16 cellular contexts compared by ENCODE assay signal in genomic region chr2:15273452-15273851, GRCh38.
DNase-seq lines count a peak whose midpoint lies in the region; ATAC-seq and TF ChIP-seq lines count a peak whose summit lies in the region.
"Had no signal": no experiment of that assay in that cellular context is flagged by ENCODE, and none has a peak within 500 bp of the region (broad histone marks: within the 10 kb centered on the region; RNA-seq: fewer than 3 reads in every experiment).

No MANE protein-coding gene starts in this region.

- no peaks in the 10 kb centered on the region for H3K79me1 ChIP-seq in H9 (ENCODE audit: insufficient read depth, low read depth, low read length, poor library complexity, severe bottlenecking)

- no TSS peak for BruUV-seq in PC-9 (replicated peaks; lab: Mats Ljungman, UMichigan)

- H4K5ac ChIP-seq in H9 (ENCODE audit: insufficient read length, low read depth, low read length) = no peak overlapping the region

- peak overlapping the region in 2 of 3 experiments; percentile 27 to 70; a peak in 1 of 7 replicates for H3K27ac Mint-ChIP-seq in H9
- H3K27ac Mint-ChIP-seq in activated T-helper 17 cell treated with anti-CD3 and anti-CD28 coated beads, Interleukin-2, amount 50 U/mL, for 72 hours = peak overlapping the region; percentile 8
- H3K27ac Mint-ChIP-seq in naive thymus-derived CD4-positive, alpha-beta T cell = no peak overlapping the region

- H3K79me2 ChIP-seq in H9 (ENCODE audit: insufficient read depth, low read length) = no peaks in the 10 kb centered on the region
- no peaks in the 10 kb centered on the region for H3K79me2 ChIP-seq in PC-9 (ENCODE audit: low read depth)

- no CpG with 5 or more reads among the region's 1 CpG for WGBS in H9 (ENCODE audit: extremely low coverage, insufficient read length, low lambda C conversion rate)

- H2BK120ac ChIP-seq in H9 (ENCODE audit: low read depth, low read length, poor library complexity, severe bottlenecking) = no peak overlapping the region

- H3K4me3 ChIP-seq in naive thymus-derived CD4-positive, alpha-beta T cell (ENCODE audit: low read length) = no peak overlapping the region
- no peak overlapping the region for H3K4me3 ChIP-seq in PC-9
- H3K4me3 ChIP-seq in upper lobe of right lung = no peak overlapping the region
- H3K4me3 ChIP-seq: BLaER1 treated with 17β-estradiol and CSF1 and Interleukin-3, amounts not matched to agents 10 nM and 100 nM; GM23248; HAP-1 had no signal

- no peak for DNase-seq in H9
- peak; percentile 10 for DNase-seq in OCI-M1 (lab: John Stamatoyannopoulos, UW)
- no peak for DNase-seq in naive thymus-derived CD4-positive, alpha-beta T cell
- no peak for DNase-seq in COLO668 (lab: John Stamatoyannopoulos, UW; ENCODE audit: unreplicated experiment)
- no peak for DNase-seq in PC-9
- no peak for DNase-seq in upper lobe of right lung
- DNase-seq: ACHN; CD4-positive, CD25-positive, alpha-beta regulatory T cell; DMS79 treated with DMSO at 0.1 percent for 48 hours; EL; GM23248 had no signal

- H2BK20ac ChIP-seq in H9 (ENCODE audit: low read depth, low read length, poor library complexity, severe bottlenecking) = no peak overlapping the region

- no peak overlapping the region for H3K14ac ChIP-seq in H9 (ENCODE audit: insufficient read depth, low read length)

- H3K56ac ChIP-seq in H9 (ENCODE audit: insufficient read length, low read depth, low read length) = no peak overlapping the region

- H3K4me2 ChIP-seq in H9 (ENCODE audit: insufficient read depth, insufficient read length, low read length) (no peak overlapping the region), PC-9 (no peak overlapping the region)
- H3K4me2 ChIP-seq: BLaER1 treated with 17β-estradiol and CSF1 and Interleukin-3, amounts not matched to agents 10 nM and 100 nM had no signal

- intact Hi-C loops in naive thymus-derived CD4-positive, alpha-beta T cell (cut with micrococcal nuclease) = no loop called here
- intact Hi-C loops in PC-9 (cut with micrococcal nuclease; ENCODE audit: unreplicated experiment) = no loop called here
- intact Hi-C loops in upper lobe of right lung (cut with DNase I) = no loop called here

- peaks cover 5 to 10% of the 10 kb centered on the region in 2 experiments for H3K4me1 Mint-ChIP-seq in H9
- no peaks in the 10 kb centered on the region for H3K4me1 Mint-ChIP-seq in activated T-helper 17 cell treated with anti-CD3 and anti-CD28 coated beads, Interleukin-2, amount 50 U/mL, for 72 hours
- H3K4me1 Mint-ChIP-seq in naive thymus-derived CD4-positive, alpha-beta T cell = peaks cover 0 to 4% (median 0%) of the 10 kb centered on the region in 7 donors

- H3K27me3 ChIP-seq in H9 (ENCODE audit: insufficient read depth, low read length) (no peaks in the 10 kb centered on the region), PC-9 (ENCODE audit: insufficient read depth, low read depth) (no peaks in the 10 kb centered on the region), upper lobe of right lung (no peaks in the 10 kb centered on the region)
- no peaks in the 10 kb centered on the region for H3K27me3 ChIP-seq in naive thymus-derived CD4-positive, alpha-beta T cell (ENCODE audit: control insufficient read depth in 2 of 2, insufficient read depth in 2 of 2, low read length in 2 of 2)
- H3K27me3 ChIP-seq: BLaER1 treated with 17β-estradiol and CSF1 and Interleukin-3, amounts not matched to agents 10 nM and 100 nM had no signal

- H3K9me3 Mint-ChIP-seq in H9 = no peaks in the 10 kb centered on the region
- no peaks in the 10 kb centered on the region for H3K9me3 Mint-ChIP-seq in activated T-helper 17 cell treated with anti-CD3 and anti-CD28 coated beads, Interleukin-2, amount 50 U/mL, for 72 hours
- H3K9me3 Mint-ChIP-seq in naive thymus-derived CD4-positive, alpha-beta T cell = no peaks in the 10 kb centered on the region
- H3K9me3 Mint-ChIP-seq: CD4-positive, CD25-positive, alpha-beta regulatory T cell had no signal

- no peak overlapping the region for H2BK5ac ChIP-seq in H9 (ENCODE audit: insufficient read length, low read length)

- H4K8ac ChIP-seq in H9 (replicated peaks; ENCODE audit: insufficient read length, low read depth, low read length) = no peak overlapping the region

- peaks cover 0 to 21% (median 0%) of the 10 kb centered on the region in 3 experiments for H3K36me3 ChIP-seq in naive thymus-derived CD4-positive, alpha-beta T cell (ENCODE audit: control insufficient read depth in 2 of 3, insufficient read depth in 3 of 3, low read length in 3 of 3)
- H3K36me3 ChIP-seq in PC-9 (ENCODE audit: low read depth) (no peaks in the 10 kb centered on the region), upper lobe of right lung (peaks cover 20% of the 10 kb centered on the region)
- H3K36me3 ChIP-seq: HAP-1 had no signal

- H3K9ac ChIP-seq in H9 (ENCODE audit: extremely low read depth, insufficient read length, low read length) = no peak overlapping the region
- H3K9ac ChIP-seq: BLaER1 treated with 17β-estradiol and CSF1 and Interleukin-3, amounts not matched to agents 10 nM and 100 nM; GM23248 had no signal

- no peaks in the 10 kb centered on the region for H3K23me2 ChIP-seq in H9 (ENCODE audit: insufficient read length, low read depth, low read length, poor library complexity, severe bottlenecking)

- H2AFZ ChIP-seq in H9 (ENCODE audit: low read length) = no peak overlapping the region
- H2AFZ ChIP-seq in PC-9 = no peak overlapping the region
- H2AFZ ChIP-seq: GM23248 had no signal

- peaks cover 4 to 6% (median 4%) of the 10 kb centered on the region in 3 experiments; a peak in 5 of 7 replicates for H3K36me3 Mint-ChIP-seq in H9 (ENCODE audit: insufficient read depth in 1 of 3, low read depth in 3 of 3)
- peaks cover 77% of the 10 kb centered on the region for H3K36me3 Mint-ChIP-seq in activated T-helper 17 cell treated with anti-CD3 and anti-CD28 coated beads, Interleukin-2, amount 50 U/mL, for 72 hours (ENCODE audit: low read depth)
- peaks cover 9 to 79% (median 59%) of the 10 kb centered on the region in 5 donors for H3K36me3 Mint-ChIP-seq in naive thymus-derived CD4-positive, alpha-beta T cell

- no peaks in the 10 kb centered on the region for H3K9me2 ChIP-seq in PC-9 (ENCODE audit: insufficient read depth)

- no peaks in the 10 kb centered on the region for H3K27me3 Mint-ChIP-seq in H9 (ENCODE audit: low read depth)
- no peaks in the 10 kb centered on the region for H3K27me3 Mint-ChIP-seq in activated T-helper 17 cell treated with anti-CD3 and anti-CD28 coated beads, Interleukin-2, amount 50 U/mL, for 72 hours
- no peaks in the 10 kb centered on the region for H3K27me3 Mint-ChIP-seq in naive thymus-derived CD4-positive, alpha-beta T cell
- H3K27me3 Mint-ChIP-seq: CD4-positive, CD25-positive, alpha-beta regulatory T cell had no signal

- no peak overlapping the region for H4K91ac ChIP-seq in H9 (ENCODE audit: insufficient read length, low read depth, low read length)

- no peak overlapping the region for H3K18ac ChIP-seq in H9 (ENCODE audit: insufficient read length, low read depth, low read length)

- H3F3A ChIP-seq in PC-9 (ENCODE audit: insufficient read depth, low read depth) = no peaks in the 10 kb centered on the region

- no peaks in the 10 kb centered on the region for H3K9me3 ChIP-seq in H9 (ENCODE audit: control insufficient read depth, low read depth, low read length)
- H3K9me3 ChIP-seq in naive thymus-derived CD4-positive, alpha-beta T cell (ENCODE audit: control insufficient read depth in 2 of 3, low read length in 3 of 3) = no peaks in the 10 kb centered on the region
- no peaks in the 10 kb centered on the region for H3K9me3 ChIP-seq in PC-9 (ENCODE audit: insufficient read depth, low read depth)
- H3K9me3 ChIP-seq in upper lobe of right lung = no peaks in the 10 kb centered on the region
- H3K9me3 ChIP-seq: BLaER1 treated with 17β-estradiol and CSF1 and Interleukin-3, amounts not matched to agents 10 nM and 100 nM; HAP-1 had no signal

- no peak for ATAC-seq in activated T-helper 17 cell treated with anti-CD3 and anti-CD28 coated beads, Interleukin-2, amount 50 U/mL, for 72 hours (replicated peaks)
- ATAC-seq in naive thymus-derived CD4-positive, alpha-beta T cell = peak; percentile 54
- ATAC-seq in HG03196 (IDR thresholded peaks at IDR 0.05; ENCODE audit: unreplicated experiment) = no peak
- ATAC-seq in upper lobe of right lung = no peak

- H3K27ac ChIP-seq in H9 (ENCODE audit: insufficient read length, low read depth, low read length) (no peak overlapping the region), PC-9 (no peak overlapping the region), upper lobe of right lung (no peak overlapping the region)
- H3K27ac ChIP-seq in naive thymus-derived CD4-positive, alpha-beta T cell (ENCODE audit: low read depth, low read length) = no peak overlapping the region
- H3K27ac ChIP-seq: BLaER1 treated with 17β-estradiol and CSF1 and Interleukin-3, amounts not matched to agents 10 nM and 100 nM; GM23248; HL-60 had no signal

- TF ChIP-seq CTCF in H9 (conservative IDR thresholded peaks at IDR 0.05) (no peak), PC-9 (conservative IDR thresholded peaks at IDR 0.05) (no peak), upper lobe of right lung (IDR thresholded peaks at IDR 0.05) (no peak)

- no peak overlapping the region for H2BK15ac ChIP-seq in H9 (ENCODE audit: low read depth, low read length)

- CTCF ChIA-PET in naive thymus-derived CD4-positive, alpha-beta T cell (lab: Charles Lee) = no interaction called here
- CTCF ChIA-PET in PC-9 (lab: Charles Lee) = no interaction called here

- no peak overlapping the region for H2AK5ac ChIP-seq in H9 (ENCODE audit: insufficient read length, low read length)

- no peak overlapping the region for H2BK12ac ChIP-seq in H9 (ENCODE audit: insufficient read length, low read depth, low read length)

- no peak overlapping the region for H3K4me3 Mint-ChIP-seq in H9
- H3K4me3 Mint-ChIP-seq in activated T-helper 17 cell treated with anti-CD3 and anti-CD28 coated beads, Interleukin-2, amount 50 U/mL, for 72 hours = no peak overlapping the region
- no peak overlapping the region for H3K4me3 Mint-ChIP-seq in naive thymus-derived CD4-positive, alpha-beta T cell
- H3K4me3 Mint-ChIP-seq: CD4-positive, CD25-positive, alpha-beta regulatory T cell had no signal

- no peak overlapping the region for H3K4ac ChIP-seq in H9 (ENCODE audit: low read depth, low read length)

- H3K4me1 ChIP-seq in H9 (ENCODE audit: insufficient read depth, low read length) (no peaks in the 10 kb centered on the region), PC-9 (replicated peaks; ENCODE audit: insufficient read depth) (no peaks in the 10 kb centered on the region), upper lobe of right lung (no peaks in the 10 kb centered on the region)
- no peaks in the 10 kb centered on the region for H3K4me1 ChIP-seq in naive thymus-derived CD4-positive, alpha-beta T cell (ENCODE audit: control insufficient read depth in 2 of 2, insufficient read depth in 2 of 2, low read length in 2 of 2)
- H3K4me1 ChIP-seq: HAP-1 had no signal

- no peaks in the 10 kb centered on the region for H4K20me1 ChIP-seq in H9 (ENCODE audit: control insufficient read depth, insufficient read depth, insufficient read length)
- H4K20me1 ChIP-seq in PC-9 (ENCODE audit: insufficient read depth) = no peaks in the 10 kb centered on the region
- H4K20me1 ChIP-seq: BLaER1 treated with 17β-estradiol and CSF1 and Interleukin-3, amounts not matched to agents 10 nM and 100 nM had no signal

- H3K23ac ChIP-seq in H9 (ENCODE audit: insufficient read length, low read depth, low read length) = no peak overlapping the region

- no peak overlapping the region for H3T11ph ChIP-seq in H9 (ENCODE audit: low read length)

- POLR2A ChIA-PET in naive thymus-derived CD4-positive, alpha-beta T cell (lab: Charles Lee) = no interaction called here
- POLR2A ChIA-PET in PC-9 (lab: Charles Lee; ENCODE audit: unreplicated experiment) = no interaction called here

Comparison
In these comparisons a context has a peak if more than half of its experiments do, and no peak if none do; other contexts are left out.
1. H3K27ac Mint-ChIP-seq: peak in H9 (2 of 3) and activated T-helper 17 cell treated with anti-CD3 and anti-CD28 coated beads, Interleukin-2, amount 50 U/mL, for 72 hours (single experiment); none in naive thymus-derived CD4-positive, alpha-beta T cell (0 of 9).